9 cellular contexts compared by ENCODE assay signal in the genomic region with DNA sequence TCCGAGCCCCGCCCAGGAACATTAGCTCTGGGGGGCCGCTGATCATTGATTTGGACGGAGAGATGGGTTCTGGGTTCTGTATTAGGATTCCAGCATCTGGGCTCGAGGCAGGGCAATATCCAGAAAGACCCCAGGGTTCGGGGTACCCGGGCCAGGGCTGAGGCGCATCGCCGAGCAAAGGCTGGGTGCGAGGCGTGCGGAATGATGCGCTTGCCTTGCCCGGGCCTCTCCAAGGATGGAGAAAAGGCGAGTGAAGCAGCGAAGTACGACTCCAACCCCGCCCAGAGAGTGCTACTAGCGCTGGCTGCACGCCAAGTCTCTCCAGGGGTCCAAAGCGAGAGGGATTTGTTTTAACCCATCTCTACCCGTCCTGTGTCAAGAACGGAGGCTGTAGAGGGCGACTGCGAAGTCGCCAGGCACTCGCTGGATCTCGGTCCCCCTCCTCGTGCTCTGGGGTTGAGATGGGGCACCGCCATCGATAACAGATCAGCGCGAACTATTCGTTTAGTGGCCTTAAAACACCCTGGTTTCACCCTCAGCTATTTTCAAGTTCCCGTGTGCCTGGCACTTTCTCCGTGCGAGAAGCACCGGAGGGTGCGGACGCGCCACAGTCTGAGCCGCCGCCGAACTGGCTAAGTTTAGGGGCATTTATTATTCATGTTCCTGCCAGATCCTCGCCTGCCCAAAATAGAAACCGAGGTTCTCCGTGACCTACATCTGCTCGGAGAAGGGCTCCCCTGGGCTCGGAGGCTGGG. TPM values are rescaled to one million over a fixed set of nuclear protein-coding genes. Genes with fewer than 3 reads are reported as not detected.
A peak's percentile ranks its signal among the peaks of the same experiment; 100 is the strongest.
DNase-seq lines count a peak whose midpoint lies in the region; ATAC-seq and TF ChIP-seq lines count a peak whose summit lies in the region.
"Had no signal": no experiment of that assay in that cellular context is flagged by ENCODE, and none has a peak within 500 bp of the region (broad histone marks: within the 10 kb centered on the region; RNA-seq: fewer than 3 reads in every experiment).

No MANE protein-coding gene starts in this region.

- no peak; the same call in 1 of the 2 replicates for ATAC-seq in PC-3

- H3K27ac ChIP-seq in PC-3 (ENCODE audit: low read length) = no peak overlapping the region
- H3K27ac ChIP-seq in iPS DF 6.9 (ENCODE audit: low read length) = no peak overlapping the region
- no peak overlapping the region for H3K27ac ChIP-seq in stomach smooth muscle (ENCODE audit: low read length)

- H2AFZ ChIP-seq in PC-3 (ENCODE audit: low read length) = no peak overlapping the region

- intact Hi-C loops in PC-3 (cut with micrococcal nuclease) = loop anchor here (10.0 kb wide), 1 partner anchor 508 kb away; no protein-coding TSS in a partner anchor

- H3K9me2 ChIP-seq in PC-3 (replicated peaks; ENCODE audit: low read length) = no peaks in the 10 kb centered on the region

- no peak for TF ChIP-seq CTCF in PC-3 (conservative IDR thresholded peaks at IDR 0.05; ENCODE audit: low read depth, low read length)

- H3K9me3 ChIP-seq in PC-3 (ENCODE audit: low read length) (no peaks in the 10 kb centered on the region), iPS DF 6.9 (ENCODE audit: control insufficient read depth, insufficient read depth, low read length) (no peaks in the 10 kb centered on the region), stomach smooth muscle (ENCODE audit: control insufficient read depth in 2 of 2, low read length in 2 of 2) (no peaks in the 10 kb centered on the region)

- H3K9ac ChIP-seq in PC-3 (ENCODE audit: low read length) (no peak overlapping the region), stomach smooth muscle (ENCODE audit: low read length in 2 of 2) (no peak overlapping the region)

- H3K27me3 ChIP-seq in PC-3 (ENCODE audit: low read length) (peaks cover 96% of the 10 kb centered on the region), iPS DF 6.9 (ENCODE audit: control insufficient read depth, insufficient read depth, low read length) (peaks cover 81% of the 10 kb centered on the region), stomach smooth muscle (ENCODE audit: control insufficient read depth in 1 of 2, insufficient read depth in 2 of 2, low read length in 2 of 2) (peaks cover 69 to 91% of the 10 kb centered on the region in 2 donors)

- POLR2A ChIA-PET in PC-3 (lab: Charles Lee; ENCODE audit: unreplicated experiment) = no interaction called here

- WGBS in iPS DF 6.9 (ENCODE audit: insufficient coverage, insufficient read length) = no CpG with 5 or more reads among the region's 50 CpGs

- H3K79me2 ChIP-seq in PC-3 (ENCODE audit: low read length) = no peaks in the 10 kb centered on the region

- no TSS peak for BruUV-seq in PC-3 (replicated peaks; lab: Mats Ljungman, UMichigan)

- DNase-seq in activated T-cell treated with anti-CD3 and anti-CD28 coated beads, Interleukin-2, amount 50 U/mL, for 48 hours = peak; percentile 27 to 28
- DNase-seq in activated T-cell treated with anti-CD3 and anti-CD28 coated beads for 4 hours = no peak
- DNase-seq in PC-3 = no peak
- DNase-seq in iPS DF 6.9 (ENCODE audit: low read depth, low spot score) = no peak
- DNase-seq in middle frontal gyrus (ENCODE audit: extremely low spot score, low spot score) = no peak
- no peak for DNase-seq in hippocampal formation (lab: John Stamatoyannopoulos, UW)
- DNase-seq in cerebellar cortex (ENCODE audit: low spot score) = no peak
- DNase-seq: islet precursor cell had no signal

- peak overlapping the region; percentile 64 for H3K4me2 ChIP-seq in PC-3 (ENCODE audit: low read length)

- H3K4me1 ChIP-seq in PC-3 (ENCODE audit: insufficient read depth, low read length) (0 out of 2 replicates have a peak, but pooled peaks cover 4% of the 10 kb centered on the region), iPS DF 6.9 (ENCODE audit: control insufficient read depth, insufficient read depth, low read length) (peaks cover 6% of the 10 kb centered on the region), stomach smooth muscle (ENCODE audit: control insufficient read depth, insufficient read depth, low read length) (peaks cover 39% of the 10 kb centered on the region)

- no peaks in the 10 kb centered on the region for H4K20me1 ChIP-seq in PC-3 (ENCODE audit: low read length)

- H3K36me3 ChIP-seq in PC-3 (ENCODE audit: low read depth, low read length) (no peaks in the 10 kb centered on the region), iPS DF 6.9 (ENCODE audit: control insufficient read depth, insufficient read depth, low read length) (no peaks in the 10 kb centered on the region; the same call in 1 of the 2 replicates), stomach smooth muscle (ENCODE audit: control insufficient read depth in 2 of 2, insufficient read depth in 2 of 2, low read length in 2 of 2) (no peaks in the 10 kb centered on the region)

- CTCF ChIA-PET in PC-3 (lab: Charles Lee) = no interaction called here

- H3F3A ChIP-seq in PC-3 (ENCODE audit: low read length, unreplicated experiment) = no peaks in the 10 kb centered on the region

- H3K4me3 ChIP-seq in PC-3 (ENCODE audit: low read length) (peak overlapping the region; percentile 42; the same call in 1 of the 2 replicates), iPS DF 6.9 (ENCODE audit: low read length) (peak overlapping the region; percentile 36; the same call in 1 of the 2 replicates), stomach smooth muscle (ENCODE audit: low read length in 2 of 2) (peak overlapping the region; percentile 29 to 49)

RNA-seq across cellular contexts. Expression of a gene that starts 1.9 kb away (rescaled TPM):
- total RNA-seq in PC-3 (2014; rRNA removed) = 0.36 TPM in 1 of 2 replicates, not detected in the other

Comparison
In these comparisons a context has a peak if more than half of its experiments do, and no peak if none do; other contexts are left out.
1. DNase-seq: peak in activated T-cell treated with anti-CD3 and anti-CD28 coated beads, Interleukin-2, amount 50 U/mL, for 48 hours (2 of 2); none in activated T-cell treated with anti-CD3 and anti-CD28 coated beads for 4 hours (single experiment), PC-3 (single experiment), iPS DF 6.9 (single experiment), middle frontal gyrus (single experiment), hippocampal formation (0 of 2) and cerebellar cortex (single experiment).
2. Peak in every context shown above with its lines, with median percentiles within 50 percentile points of each other: H3K4me3 ChIP-seq.